Comparison of ENCODE assay signal across 12 cellular contexts in genomic region chr14:31880935-31881334, GRCh38.
A peak's percentile ranks its signal among the peaks of the same experiment; 100 is the strongest.
DNase-seq lines count a peak whose midpoint lies in the region; ATAC-seq and TF ChIP-seq lines count a peak whose summit lies in the region.
"Had no signal": no experiment of that assay in that cellular context is flagged by ENCODE, and none has a peak within 500 bp of the region (broad histone marks: within the 10 kb centered on the region; RNA-seq: fewer than 3 reads in every experiment).

No MANE protein-coding gene starts in this region.

- peaks cover 30% of the 10 kb centered on the region for H3K4me1 Mint-ChIP-seq in osteocyte (ENCODE audit: unreplicated experiment)

- H3K27ac ChIP-seq in caudate nucleus (ENCODE audit: low read depth, low read length), result no peak overlapping the region

- no peak overlapping the region for H3K27ac Mint-ChIP-seq in osteocyte (ENCODE audit: unreplicated experiment)

- ATAC-seq in GM21423 (IDR thresholded peaks at IDR 0.05; ENCODE audit: unreplicated experiment), result no peak

- H3K9me3 Mint-ChIP-seq in osteocyte (ENCODE audit: unreplicated experiment), result no peaks in the 10 kb centered on the region
- H3K9me3 Mint-ChIP-seq: neural crest cell had no signal

- H3K36me3 Mint-ChIP-seq in osteocyte (ENCODE audit: unreplicated experiment), result no peaks in the 10 kb centered on the region

- DNase-seq in GM03348 (ENCODE audit: low spot score), result peak; percentile 86
- DNase-seq in RKO (ENCODE audit: low spot score), result peak; percentile 47
- DNase-seq in fibroblast of gingiva (ENCODE audit: low read depth), result peak; percentile 61
- DNase-seq in renal cortical epithelial cell (ENCODE audit: low read depth), result peak; percentile 93
- no peak for DNase-seq in caudate nucleus (lab: John Stamatoyannopoulos, UW)
- DNase-seq in ureter (ENCODE audit: low spot score), result no peak
- DNase-seq in osteocyte (ENCODE audit: extremely low spot score, unreplicated experiment), result no peak
- DNase-seq: activated CD8-positive, alpha-beta memory T cell treated with anti-CD3 and anti-CD28 coated beads, Interleukin-2, amount 50 U/mL, for 4 hours; GDM1; NCI-H526 had no signal

- H3K27me3 Mint-ChIP-seq in osteocyte (ENCODE audit: unreplicated experiment), result no peaks in the 10 kb centered on the region

- H3K4me3 Mint-ChIP-seq in osteocyte (ENCODE audit: unreplicated experiment), result no peak overlapping the region
- H3K4me3 Mint-ChIP-seq: neural crest cell had no signal

- TF ChIP-seq CTCF in osteocyte (IDR thresholded peaks at IDR 0.05), result no peak

Comparison
In these comparisons a context has a peak if more than half of its experiments do, and no peak if none do; other contexts are left out.
1. DNase-seq: peak in GM03348 (single experiment), RKO (single experiment), fibroblast of gingiva (single experiment) and renal cortical epithelial cell (single experiment); none in caudate nucleus (0 of 61), ureter (single experiment) and osteocyte (single experiment).